ENCODE assay signal across 18 cellular contexts in genomic region chr6:151069641-151070040, GRCh38.
DNase-seq lines count a peak whose midpoint lies in the region; ATAC-seq, FAIRE-seq and TF ChIP-seq lines count a peak whose summit lies in the region.
"Had no signal": no experiment of that assay in that cellular context is flagged by ENCODE, and none has a peak within 500 bp of the region (broad histone marks: within the 10 kb centered on the region; RNA-seq: fewer than 3 reads in every experiment).

No MANE protein-coding gene starts in this region.

- H3K4me1 ChIP-seq in PC-9 (replicated peaks; ENCODE audit: insufficient read depth), result peaks cover 63% of the 10 kb centered on the region
- H3K4me1 ChIP-seq in fibroblast of lung (ENCODE audit: control insufficient read depth, extremely low read depth, insufficient read depth, low read length), result peaks cover 25% of the 10 kb centered on the region
- peaks cover 0 to 35% (median 27%) of the 10 kb centered on the region in 4 donors for H3K4me1 ChIP-seq in sigmoid colon
- peaks cover 7% of the 10 kb centered on the region; the same call in 1 of the 2 replicates for H3K4me1 ChIP-seq in BE2C

- no peak overlapping the region for H2AFZ ChIP-seq in PC-9
- H2AFZ ChIP-seq in fibroblast of lung (ENCODE audit: low read length), result no peak overlapping the region

- POLR2A ChIA-PET in AG04450 (lab: Yijun Ruan, JAX) (no interaction called here), PC-9 (lab: Charles Lee; ENCODE audit: unreplicated experiment) (interaction anchor here (0.6 kb wide), 2 partner anchors 12 to 22 kb away, joined by 3 to 5 read pairs; no protein-coding TSS in a partner anchor)

- peak overlapping the region; percentile 76 for H3K4me2 ChIP-seq in PC-9
- H3K4me2 ChIP-seq in fibroblast of lung (ENCODE audit: extremely low read depth, insufficient read depth, low read length), result no peak overlapping the region

- FAIRE-seq in RCC 7860 (lab: Jason Lieb, UNC), result no peak
- FAIRE-seq: bronchial epithelial cell had no signal

- H3K79me2 ChIP-seq in PC-9 (ENCODE audit: low read depth) (peaks cover 18% of the 10 kb centered on the region; the same call in 1 of the 2 replicates), fibroblast of lung (ENCODE audit: control insufficient read depth, insufficient read depth, low read length) (no peaks in the 10 kb centered on the region)

- 96 to 98% methylated on average over 8 of the region's 8 CpGs for WGBS in sigmoid colon, 2 donors

- intact Hi-C loops in PC-9 (cut with micrococcal nuclease; ENCODE audit: unreplicated experiment), result no loop called here
- intact Hi-C loops in sigmoid colon (cut with DNase I), result no loop called here

- H3K27ac ChIP-seq in AG04450 (ENCODE audit: low read depth, low read length) (peak overlapping the region; percentile 48), PC-9 (peak overlapping the region; percentile 98), fibroblast of lung (ENCODE audit: insufficient read depth, low read length) (peak overlapping the region; percentile 86), sigmoid colon (peak overlapping the region; percentile 65 to 78 (median 73))
- H3K27ac ChIP-seq: SJCRH30 had no signal

- no TSS peak for BruUV-seq in PC-9 (replicated peaks; lab: Mats Ljungman, UMichigan)

- no peak for TF ChIP-seq CTCF in AG04450 (IDR thresholded peaks at IDR 0.05; ENCODE audit: low read depth, low read length)
- TF ChIP-seq CTCF in PC-9 (conservative IDR thresholded peaks at IDR 0.05), result no peak
- TF ChIP-seq CTCF in fibroblast of lung (conservative IDR thresholded peaks at IDR 0.05 in 1 of 2, IDR thresholded peaks at IDR 0.05 in 1 of 2; ENCODE audit: low read depth in 1 of 2, low read length in 2 of 2), result no peak
- no peak for TF ChIP-seq CTCF in sigmoid colon (IDR thresholded peaks at IDR 0.05)
- TF ChIP-seq CTCF in BE2C (IDR thresholded peaks at IDR 0.05; ENCODE audit: low read depth, low read length), result no peak

- peaks cover 18% of the 10 kb centered on the region for H3K36me3 ChIP-seq in PC-9 (ENCODE audit: low read depth)
- H3K36me3 ChIP-seq in fibroblast of lung (ENCODE audit: control insufficient read depth, insufficient read depth, low read length), result peaks cover 4% of the 10 kb centered on the region
- no peaks in the 10 kb centered on the region for H3K36me3 ChIP-seq in sigmoid colon
- no peaks in the 10 kb centered on the region; the same call in 1 of the 2 replicates for H3K36me3 ChIP-seq in BE2C

- H3K9me3 ChIP-seq in AG04450 (ENCODE audit: control insufficient read depth, insufficient read depth, low read length) (no peaks in the 10 kb centered on the region), PC-9 (ENCODE audit: insufficient read depth, low read depth) (peaks cover 6% of the 10 kb centered on the region), fibroblast of lung (ENCODE audit: control insufficient read depth, insufficient read depth, low read depth, low read length) (no peaks in the 10 kb centered on the region), sigmoid colon (no peaks in the 10 kb centered on the region), BE2C (no peaks in the 10 kb centered on the region)
- H3K9me3 ChIP-seq: SJCRH30 had no signal

- H3K4me3 ChIP-seq in AG04450 (ENCODE audit: low read depth, low read length), result no peak overlapping the region
- H3K4me3 ChIP-seq in PC-9, result no peak overlapping the region
- H3K4me3 ChIP-seq in fibroblast of lung (replicated peaks in 1 of 4; ENCODE audit: control extremely low read depth in 1 of 4, insufficient read depth in 1 of 4, low read depth in 3 of 4, low read length in 4 of 4), result no peak overlapping the region
- no peak overlapping the region for H3K4me3 ChIP-seq in sigmoid colon
- no peak overlapping the region for H3K4me3 ChIP-seq in BE2C (ENCODE audit: low read depth, low read length)
- H3K4me3 ChIP-seq: SJCRH30 had no signal

- H3K27me3 ChIP-seq in AG04450 (ENCODE audit: control insufficient read depth, insufficient read depth, low read length), result no peaks in the 10 kb centered on the region
- no peaks in the 10 kb centered on the region for H3K27me3 ChIP-seq in PC-9 (ENCODE audit: insufficient read depth, low read depth)
- H3K27me3 ChIP-seq in fibroblast of lung (ENCODE audit: control insufficient read depth, insufficient read depth, low read length), result no peaks in the 10 kb centered on the region
- no peaks in the 10 kb centered on the region for H3K27me3 ChIP-seq in sigmoid colon
- H3K27me3 ChIP-seq in BE2C, result no peaks in the 10 kb centered on the region
- H3K27me3 ChIP-seq: SJCRH30 had no signal

- no peaks in the 10 kb centered on the region for H3K9me2 ChIP-seq in PC-9 (ENCODE audit: insufficient read depth)

- H4K20me1 ChIP-seq in PC-9 (ENCODE audit: insufficient read depth) (no peaks in the 10 kb centered on the region), fibroblast of lung (ENCODE audit: control insufficient read depth, extremely low read depth, insufficient read depth, low read length) (no peaks in the 10 kb centered on the region)

- CTCF ChIA-PET in AG04450 (lab: Charles Lee), result interaction anchor here (4.1 kb wide), 1 partner anchor 55 kb away, joined by 22 read pairs; no protein-coding TSS in a partner anchor
- CTCF ChIA-PET in PC-9 (lab: Charles Lee), result no interaction called here

- no peak for TF ChIP-seq EP300 in sigmoid colon (IDR thresholded peaks at IDR 0.05)

- no peak for ATAC-seq in HG03460 (IDR thresholded peaks at IDR 0.05; ENCODE audit: unreplicated experiment)
- no peak for ATAC-seq in HG02981 (IDR thresholded peaks at IDR 0.05; ENCODE audit: unreplicated experiment)
- ATAC-seq: activated CD4-positive, alpha-beta T cell treated with anti-CD3 and anti-CD28 coated beads for 36 hours; left colon; naive thymus-derived CD8-positive, alpha-beta T cell had no signal

- no peak overlapping the region for H3K9ac ChIP-seq in fibroblast of lung (ENCODE audit: insufficient read depth, low read length)

- DNase-seq in AG04450 (ENCODE audit: low read depth, low spot score) (no peak), PC-9 (no peak), fibroblast of lung (ENCODE audit: low read depth in 2 of 2) (no peak), sigmoid colon (peak; percentile 42), RCC 7860 (ENCODE audit: low spot score) (no peak), BE2C (no peak)
- DNase-seq: activated CD4-positive, alpha-beta T cell treated with anti-CD3 and anti-CD28 coated beads for 36 hours; activated T-cell treated with anti-CD3 and anti-CD28 coated beads, Interleukin-2, amount 50 U/mL, for 1 hour; AML-193; H9; left colon; naive thymus-derived CD8-positive, alpha-beta T cell; NCI-H187 treated with DMSO at 0.1 percent for 48 hours; SJCRH30; T-helper 9 cell had no signal

- peaks cover 64% of the 10 kb centered on the region for H3F3A ChIP-seq in PC-9 (ENCODE audit: insufficient read depth, low read depth)

- TF ChIP-seq POLR2A in sigmoid colon (IDR thresholded peaks at IDR 0.05), result no peak

Comparison
In these comparisons a context has a peak if more than half of its experiments do, and no peak if none do; other contexts are left out.
1. H3K27ac ChIP-seq: peak in every context shown above with its lines; median percentile 98 in PC-9; 86 in fibroblast of lung; 73 in sigmoid colon; 48 in AG04450.